Comparison of ENCODE assay signal across 1 cellular context in genomic region chr15:28913171-28913765, GRCh38.
TF ChIP-seq lines count a peak whose summit lies in the region.

No MANE protein-coding gene starts in this region.

TF ChIP-seq in HepG2, 621 proteins besides CTCF, POLR2A, EP300 and RAD21 (continued from another document):
- TF ChIP-seq ATF6 (CRISPR knock-in tag; conservative IDR thresholded peaks at IDR 0.05) (no peak), NFRKB (IDR thresholded peaks at IDR 0.05) (no peak), ZKSCAN8 (CRISPR knock-in tag; IDR thresholded peaks at IDR 0.05; ENCODE audit: borderline replicate concordance) (no peak), ZNF501 (CRISPR knock-in tag; IDR thresholded peaks at IDR 0.05) (no peak)
TF ChIP-seq in HepG2: peak in this region for 0.
